ENCODE assay signal across 8 cellular contexts in genomic region chr9:90914868-90915483, GRCh38.
DNase-seq lines count a peak whose midpoint lies in the region; ATAC-seq and TF ChIP-seq lines count a peak whose summit lies in the region.

No MANE protein-coding gene starts in this region.

- no peaks in the 10 kb centered on the region for H3K9me3 ChIP-seq in HEK293 (ENCODE audit: control insufficient read depth, insufficient read depth, low read depth, low read length)
- no peaks in the 10 kb centered on the region for H3K9me3 ChIP-seq in SU-DHL-6 (ENCODE audit: insufficient read depth, low read length)
- H3K9me3 ChIP-seq in cardiac muscle cell (ENCODE audit: low read depth), result no peaks in the 10 kb centered on the region
- no peaks in the 10 kb centered on the region for H3K9me3 ChIP-seq in psoas muscle

- TF ChIP-seq CTCF in GM10266 (IDR thresholded peaks at IDR 0.05; ENCODE audit: control insufficient read depth, insufficient read depth, low read depth, missing control alignments), result peak; percentile 69
- peak; percentile 83 for TF ChIP-seq CTCF in HEK293 (tag by site-specific recombination; IDR thresholded peaks at IDR 0.05)
- TF ChIP-seq CTCF in NB4 (IDR thresholded peaks at IDR 0.05; ENCODE audit: low read depth, low read length), result peak; percentile 70
- TF ChIP-seq CTCF in SU-DHL-6 (IDR thresholded peaks at IDR 0.05; ENCODE audit: insufficient read depth, low read length, poor library complexity, severe bottlenecking), result peak; percentile 69
- TF ChIP-seq CTCF in cardiac muscle cell (IDR thresholded peaks at IDR 0.05; ENCODE audit: low read depth, low read length), result peak; percentile 88
- TF ChIP-seq CTCF in psoas muscle (IDR thresholded peaks at IDR 0.05), result peak; percentile 92

- no peak for TF ChIP-seq POLR2A in NB4 (IDR thresholded peaks at IDR 0.05; ENCODE audit: extremely low read depth, insufficient read length)

- 13 to 20% (median 13%) methylated on average over 7 of the region's 7 CpGs for WGBS in psoas muscle, 3 donors

- intact Hi-C loops in psoas muscle (cut with DNase I), result loop anchor here (1.0 to 10.0 kb wide), 7 partner anchors 250 to 812 kb away; no protein-coding TSS in a partner anchor

- no peaks in the 10 kb centered on the region for H3K79me2 ChIP-seq in SU-DHL-6 (ENCODE audit: insufficient read depth, low read length)

- no peak overlapping the region for H3K27ac Mint-ChIP-seq in activated naive CD4-positive, alpha-beta T cell treated with anti-CD3 and anti-CD28 coated beads, Interleukin-2, amount 50 U/mL, for 72 hours

- no peak overlapping the region for H3K4me3 ChIP-seq in HEK293 (ENCODE audit: low read depth, low read length)
- no peak overlapping the region for H3K4me3 ChIP-seq in NB4 (ENCODE audit: low read depth, low read length)
- H3K4me3 ChIP-seq in SU-DHL-6 (ENCODE audit: insufficient read depth, low read length, poor library complexity, severe bottlenecking), result no peak overlapping the region
- H3K4me3 ChIP-seq in cardiac muscle cell, result no peak overlapping the region
- H3K4me3 ChIP-seq in psoas muscle, result no peak overlapping the region

- H2AFZ ChIP-seq in SU-DHL-6 (ENCODE audit: low read depth, low read length, severe bottlenecking), result no peak overlapping the region

- no peaks in the 10 kb centered on the region for H3K9me2 ChIP-seq in SU-DHL-6 (replicated peaks; ENCODE audit: insufficient read depth, low read length)

- no peaks in the 10 kb centered on the region for H3K36me3 ChIP-seq in HEK293 (ENCODE audit: control insufficient read depth in 2 of 2, insufficient read depth in 1 of 2, low read length in 2 of 2)
- H3K36me3 ChIP-seq in SU-DHL-6 (ENCODE audit: low read length), result no peaks in the 10 kb centered on the region
- H3K36me3 ChIP-seq in cardiac muscle cell, result no peaks in the 10 kb centered on the region
- H3K36me3 ChIP-seq in psoas muscle (ENCODE audit: insufficient read depth in 1 of 2, low read depth in 1 of 2), result no peaks in the 10 kb centered on the region

- no peaks in the 10 kb centered on the region for H3K9me3 Mint-ChIP-seq in activated naive CD4-positive, alpha-beta T cell treated with anti-CD3 and anti-CD28 coated beads, Interleukin-2, amount 50 U/mL, for 72 hours

- H3K4me1 ChIP-seq in HEK293 (ENCODE audit: control insufficient read depth, insufficient read depth, low read length) (no peaks in the 10 kb centered on the region), cardiac muscle cell (ENCODE audit: low read depth) (peaks cover 3% of the 10 kb centered on the region), psoas muscle (peaks cover 8% of the 10 kb centered on the region)

- H4K20me1 ChIP-seq in SU-DHL-6 (ENCODE audit: low read depth, low read length), result no peaks in the 10 kb centered on the region

- H3K36me3 Mint-ChIP-seq in activated naive CD4-positive, alpha-beta T cell treated with anti-CD3 and anti-CD28 coated beads, Interleukin-2, amount 50 U/mL, for 72 hours, result no peaks in the 10 kb centered on the region

- ATAC-seq in activated naive CD4-positive, alpha-beta T cell treated with anti-CD3 and anti-CD28 coated beads, Interleukin-2, amount 50 U/mL, for 72 hours, result peak; percentile 95 to 96
- ATAC-seq in psoas muscle (peak; percentile 84 to 96 (median 88)), GM21528 (IDR thresholded peaks at IDR 0.05; ENCODE audit: low FRiP score, unreplicated experiment) (no peak)

- H3K27ac ChIP-seq in HEK293 (ENCODE audit: extremely low read depth, low read depth, low read length) (no peak overlapping the region), SU-DHL-6 (ENCODE audit: low read depth, low read length) (no peak overlapping the region), cardiac muscle cell (no peak overlapping the region), psoas muscle (no peak overlapping the region)

- no peak overlapping the region for H3K9ac ChIP-seq in SU-DHL-6 (ENCODE audit: low read length)

- no peak overlapping the region for H3K4me2 ChIP-seq in SU-DHL-6 (ENCODE audit: low read depth, low read length, poor library complexity, severe bottlenecking)

- no peaks in the 10 kb centered on the region for H3F3A ChIP-seq in SU-DHL-6 (ENCODE audit: insufficient read depth)

- CTCF ChIA-PET in HEK293 (lab: Yijun Ruan, JAX), result interaction anchor here (0.5 to 4.7 kb wide), 59 partner anchors 9 to 1223 kb away, joined by 3 to 94 read pairs (median 4); partner anchors contain the start of genes NFIL3 and ROR2

- no peaks in the 10 kb centered on the region for H3K27me3 ChIP-seq in SU-DHL-6 (ENCODE audit: low read length)
- H3K27me3 ChIP-seq in cardiac muscle cell, result no peaks in the 10 kb centered on the region
- H3K27me3 ChIP-seq in psoas muscle (ENCODE audit: insufficient read depth in 3 of 3, low read length in 2 of 3), result no peaks in the 10 kb centered on the region

- peak; percentile 82 for DNase-seq in GM10266 (ENCODE audit: extremely low spot score)
- DNase-seq in NB4 (ENCODE audit: low read depth), result peak; percentile 79
- peak; percentile 73 to 74 for DNase-seq in activated naive CD4-positive, alpha-beta T cell treated with anti-CD3 and anti-CD28 coated beads, Interleukin-2, amount 50 U/mL, for 72 hours (ENCODE audit: low spot score in 2 of 2)
- peak; percentile 82 to 83 for DNase-seq in cardiac muscle cell (ENCODE audit: low read depth in 1 of 2, low spot score in 1 of 2)
- peak; percentile 67 to 84 for DNase-seq in psoas muscle

- POLR2A ChIA-PET in HEK293 (lab: Yijun Ruan, JAX), result interaction anchor here (0.7 kb wide), 2 partner anchors 86 to 511 kb away, joined by 3 read pairs; no protein-coding TSS in a partner anchor

TF ChIP-seq in HEK293, 187 proteins besides CTCF, POLR2A, EP300 and RAD21:
- TF ChIP-seq ZNF629 (tag by site-specific recombination; IDR thresholded peaks at IDR 0.05) (no peak), GLIS2 (tag by site-specific recombination; IDR thresholded peaks at IDR 0.05) (peak; percentile 42; the same call in 1 of the 2 replicates), ZNF654 (tag by site-specific recombination; IDR thresholded peaks at IDR 0.05; ENCODE audit: low read depth) (peak; percentile 88), ZNF660 (tag by site-specific recombination; IDR thresholded peaks at IDR 0.05) (peak; percentile 36; the same call in 1 of the 2 replicates)
